ENCODE assay signal across 1 cellular context in the genomic region with DNA sequence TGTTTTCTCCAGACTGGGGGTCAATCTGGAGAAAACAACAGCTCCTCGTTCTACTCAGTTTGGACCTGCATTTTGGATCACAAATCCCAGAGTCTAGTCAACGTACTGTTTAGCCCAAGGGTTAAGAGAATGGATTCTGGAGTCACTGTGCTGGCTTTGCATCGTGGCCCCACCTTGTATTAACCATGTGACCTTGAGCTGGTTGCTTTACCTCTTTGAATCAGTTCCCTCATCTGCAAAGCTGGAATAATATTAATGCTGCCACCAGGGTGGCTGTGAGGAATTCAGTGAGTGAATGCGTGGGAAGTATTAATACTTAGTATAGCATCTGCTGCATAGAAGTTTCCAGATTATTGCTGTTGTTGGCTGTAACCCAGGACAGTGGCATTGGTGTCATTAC.
TF ChIP-seq lines count a peak whose summit lies in the region.

No MANE protein-coding gene starts in this region.

TF ChIP-seq in A549, 52 proteins besides CTCF, POLR2A, EP300 and RAD21 (continued from another document):
- no peak for TF ChIP-seq NFE2L2 (conservative IDR thresholded peaks at IDR 0.05; ENCODE audit: low read length)
- TF ChIP-seq CBX2 (IDR thresholded peaks at IDR 0.05; ENCODE audit: borderline replicate concordance, low read depth), result no peak
- TF ChIP-seq, protein P1, sequence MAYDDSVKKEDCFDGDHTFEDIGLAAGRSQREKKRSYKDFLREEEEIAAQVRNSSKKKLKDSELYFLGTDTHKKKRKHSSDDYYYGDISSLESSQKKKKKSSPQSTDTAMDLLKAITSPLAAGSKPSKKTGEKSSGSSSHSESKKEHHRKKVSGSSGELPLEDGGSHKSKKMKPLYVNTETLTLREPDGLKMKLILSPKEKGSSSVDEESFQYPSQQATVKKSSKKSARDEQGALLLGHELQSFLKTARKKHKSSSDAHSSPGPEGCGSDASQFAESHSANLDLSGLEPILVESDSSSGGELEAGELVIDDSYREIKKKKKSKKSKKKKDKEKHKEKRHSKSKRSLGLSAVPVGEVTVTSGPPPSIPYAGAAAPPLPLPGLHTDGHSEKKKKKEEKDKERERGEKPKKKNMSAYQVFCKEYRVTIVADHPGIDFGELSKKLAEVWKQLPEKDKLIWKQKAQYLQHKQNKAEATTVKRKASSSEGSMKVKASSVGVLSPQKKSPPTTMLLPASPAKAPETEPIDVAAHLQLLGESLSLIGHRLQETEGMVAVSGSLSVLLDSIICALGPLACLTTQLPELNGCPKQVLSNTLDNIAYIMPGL (CRISPR knock-in tag; IDR thresholded peaks at IDR 0.05; ENCODE audit: borderline replicate concordance), result no peak
- TF ChIP-seq, protein P2, sequence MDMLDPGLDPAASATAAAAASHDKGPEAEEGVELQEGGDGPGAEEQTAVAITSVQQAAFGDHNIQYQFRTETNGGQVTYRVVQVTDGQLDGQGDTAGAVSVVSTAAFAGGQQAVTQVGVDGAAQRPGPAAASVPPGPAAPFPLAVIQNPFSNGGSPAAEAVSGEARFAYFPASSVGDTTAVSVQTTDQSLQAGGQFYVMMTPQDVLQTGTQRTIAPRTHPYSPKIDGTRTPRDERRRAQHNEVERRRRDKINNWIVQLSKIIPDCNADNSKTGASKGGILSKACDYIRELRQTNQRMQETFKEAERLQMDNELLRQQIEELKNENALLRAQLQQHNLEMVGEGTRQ (IDR thresholded peaks at IDR 0.05), result peak; percentile 42; the same call in 1 of the 2 replicates
- no peak for TF ChIP-seq RFX5 (IDR thresholded peaks at IDR 0.05)
